In genomic region chr17:18205861-18206260, GRCh38 we compare ENCODE assay signal across 18 cellular contexts.
"Had no signal": no experiment of that assay in that cellular context is flagged by ENCODE, and none has a peak within 500 bp of the region (broad histone marks: within the 10 kb centered on the region; RNA-seq: fewer than 3 reads in every experiment).

No MANE protein-coding gene starts in this region.

- ATAC-seq: right lobe of liver had no signal

- DNase-seq: activated CD4-positive, alpha-beta T cell treated with anti-CD3 and anti-CD28 coated beads for 4 hours; activated CD8-positive, alpha-beta memory T cell treated with anti-CD3 and anti-CD28 coated beads, Interleukin-2, amount 50 U/mL, for 48 hours; activated effector memory CD4-positive, alpha-beta T cell treated with Interleukin-2 at 50 U/mL for 16 hours; activated naive CD8-positive, alpha-beta T cell treated with anti-CD3 and anti-CD28 coated beads, Interleukin-2, amount 10 ng/mL, durations not matched to agents 7 days and 5 days; anterior cingulate cortex; left ventricle myocardium inferior; right lobe of liver; stimulated activated CD4-positive, alpha-beta T cell treated with anti-CD3 and anti-CD28 coated beads, Interleukin-4, amount 100 ng/mL, for 4 hours; stimulated activated CD8-positive, alpha-beta memory T cell treated with anti-CD3 and anti-CD28 coated beads, Interleukin-4, amount 100 ng/mL, for 48 hours; stimulated activated naive CD4-positive, alpha-beta T cell treated with Interleukin-2 at 50 U/mL for 16 hours; T-helper 2 cell; transverse colon had no signal

- H3K9me3 ChIP-seq: breast epithelium, esophagus muscularis mucosa, left ventricle myocardium inferior, prostate gland, right lobe of liver, transverse colon, vagina had no signal

- H3K27ac Mint-ChIP-seq: activated naive CD8-positive, alpha-beta T cell treated with anti-CD3 and anti-CD28 coated beads, Interleukin-2, amount 10 ng/mL, durations not matched to agents 7 days and 5 days had no signal

- H3K4me1 ChIP-seq: breast epithelium, prostate gland, transverse colon had no signal

- H3K27ac ChIP-seq: breast epithelium, esophagus muscularis mucosa, hepatocyte, left ventricle myocardium inferior, prostate gland, right lobe of liver, transverse colon, vagina had no signal

- H2AFZ ChIP-seq: hepatocyte had no signal

- H3K27me3 Mint-ChIP-seq: activated naive CD8-positive, alpha-beta T cell treated with anti-CD3 and anti-CD28 coated beads, Interleukin-2, amount 10 ng/mL, durations not matched to agents 7 days and 5 days had no signal

- H3K4me2 ChIP-seq: hepatocyte, smooth muscle cell had no signal

- H3K27me3 ChIP-seq: breast epithelium, esophagus muscularis mucosa, hepatocyte, right lobe of liver, transverse colon, vagina had no signal

- H3K4me3 Mint-ChIP-seq: activated naive CD8-positive, alpha-beta T cell treated with anti-CD3 and anti-CD28 coated beads, Interleukin-2, amount 10 ng/mL, durations not matched to agents 7 days and 5 days had no signal

- H3K4me3 ChIP-seq: breast epithelium, esophagus muscularis mucosa, hepatocyte, left ventricle myocardium inferior, prostate gland, right lobe of liver, smooth muscle cell, transverse colon, vagina had no signal

- H3K9me3 Mint-ChIP-seq: activated naive CD8-positive, alpha-beta T cell treated with anti-CD3 and anti-CD28 coated beads, Interleukin-2, amount 10 ng/mL, durations not matched to agents 7 days and 5 days had no signal
